Comparison of ENCODE assay signal across 12 cellular contexts in genomic region chr16:81495321-81496234, GRCh38. TPM values are rescaled to one million over a fixed set of nuclear protein-coding genes. Genes with fewer than 3 reads are reported as not detected.
DNase-seq lines count a peak whose midpoint lies in the region; ATAC-seq, FAIRE-seq and TF ChIP-seq lines count a peak whose summit lies in the region.
"Had no signal": no experiment of that assay in that cellular context is flagged by ENCODE, and none has a peak within 500 bp of the region (broad histone marks: within the 10 kb centered on the region; RNA-seq: fewer than 3 reads in every experiment).

No MANE protein-coding gene starts in this region.

- POLR2A ChIA-PET in K562 (lab: Yijun Ruan, JAX), result interaction anchor here (0.6 to 3.5 kb wide), 16 partner anchors 10 to 200 kb away, joined by 3 to 18 read pairs (median 4); no protein-coding TSS in a partner anchor

- H3K36me3 Mint-ChIP-seq in immature natural killer cell, result no peaks in the 10 kb centered on the region

- ATAC-seq in K562 (peak; percentile 87), HG03432 (IDR thresholded peaks at IDR 0.05; ENCODE audit: unreplicated experiment) (no peak)

- H3K9me1 ChIP-seq in K562 (ENCODE audit: control insufficient read depth, insufficient read depth, low read length), result peaks cover 5% of the 10 kb centered on the region

- peak overlapping the region; percentile 97 for H3K27ac ChIP-seq in K562 (ENCODE audit: extremely low read depth, low read depth, low read length)
- H3K27ac ChIP-seq in small intestine (ENCODE audit: low read depth in 1 of 2, low read length in 1 of 2), result peak overlapping the region; percentile 13 to 66

- in situ Hi-C loops in K562 (cut with MboI), result no loop called here

- H3K4me1 Mint-ChIP-seq in immature natural killer cell, result peaks cover 66 to 76% of the 10 kb centered on the region in 2 donors

- H3K4me3 ChIP-seq in K562, result peak overlapping the region; percentile 5; the same call in 1 of the 2 replicates
- H3K4me3 ChIP-seq in small intestine (ENCODE audit: low read depth in 1 of 2, low read length in 2 of 2), result no peak overlapping the region
- H3K4me3 ChIP-seq: smooth muscle cell had no signal

- TF ChIP-seq CTCF in K562 (IDR thresholded peaks at IDR 0.05 in 2 of 3, conservative IDR thresholded peaks at IDR 0.05 in 1 of 3; ENCODE audit: insufficient read depth in 2 of 3, low read depth in 1 of 3, low read length in 3 of 3), result peak in 2 of 3 experiments; percentile 15 to 37; a peak in 3 of 6 replicates

- no TSS peak for BruUV-seq in K562 (replicated peaks; lab: Mats Ljungman, UMichigan)

- H3K4me1 ChIP-seq in K562 (replicated peaks in 1 of 2; ENCODE audit: control insufficient read depth in 2 of 2, insufficient read depth in 2 of 2, low read length in 2 of 2) (peaks cover 68 to 74% of the 10 kb centered on the region in 2 experiments), small intestine (ENCODE audit: control insufficient read depth in 2 of 2, insufficient read depth in 1 of 2, low read depth in 1 of 2, low read length in 1 of 2) (peaks cover 23 to 28% of the 10 kb centered on the region in 2 donors)

- peak overlapping the region; percentile 75 to 82 for H3K9ac ChIP-seq in K562 (ENCODE audit: insufficient read depth in 1 of 2, low read depth in 2 of 2, low read length in 2 of 2)

- FAIRE-seq in K562 (lab: Jason Lieb, UNC) (peak; percentile 100), small intestine (lab: Jason Lieb, UNC) (no peak)

- H3K4me2 ChIP-seq in K562 (ENCODE audit: insufficient read depth, low read length), result peak overlapping the region; percentile 68
- H3K4me2 ChIP-seq: smooth muscle cell had no signal

- intact Hi-C loops in K562 (cut with micrococcal nuclease), result loop anchor here (1.0 to 10.0 kb wide), 6 partner anchors 13 to 199 kb away; no protein-coding TSS in a partner anchor

- H3K9me3 Mint-ChIP-seq in immature natural killer cell, result no peaks in the 10 kb centered on the region

- peaks cover 0 to 9% (median 4%) of the 10 kb centered on the region in 3 donors for H3K27me3 Mint-ChIP-seq in immature natural killer cell (ENCODE audit: low read depth in 3 of 3)

- peak overlapping the region; percentile 70 to 80 (median 78) for H3K27ac Mint-ChIP-seq in immature natural killer cell

- peak overlapping the region in 4 of 5 donors; percentile 10 to 53 (median 42) for H3K4me3 Mint-ChIP-seq in immature natural killer cell

- peak overlapping the region; percentile 33; the same call in 1 of the 2 replicates for H2AFZ ChIP-seq in K562 (ENCODE audit: low read depth, low read length)

- 3% methylated on average over 17 of the region's 17 CpGs for WGBS in K562 (ENCODE audit: insufficient coverage, low coverage, missing lambda C conversion rate)
- 21 to 43% (median 38%) methylated on average over 17 of the region's 17 CpGs for WGBS in small intestine, 3 donors

- peaks cover 93% of the 10 kb centered on the region for H3K79me2 ChIP-seq in K562 (ENCODE audit: control insufficient read depth, insufficient read depth, low read length)

- H4K20me1 ChIP-seq in K562 (replicated peaks; ENCODE audit: control insufficient read depth, insufficient read depth, low read length), result no peaks in the 10 kb centered on the region

- H3K36me3 ChIP-seq in K562 (ENCODE audit: control insufficient read depth, insufficient read depth, low read length) (peaks cover 38% of the 10 kb centered on the region), small intestine (ENCODE audit: control insufficient read depth in 2 of 2, insufficient read depth in 2 of 2, low read length in 2 of 2) (no peaks in the 10 kb centered on the region)

- TF ChIP-seq EP300 in K562 (IDR thresholded peaks at IDR 0.05; ENCODE audit: low read length), result peak; percentile 99

- CTCF ChIA-PET in K562 (lab: Yijun Ruan, JAX; ENCODE audit: low intra/inter-chr PET ratio), result interaction anchor here (0.7 kb wide), 1 partner anchor 287 kb away, joined by 3 read pairs; no protein-coding TSS in a partner anchor

- TF ChIP-seq RAD21 in K562 (CRISPR knock-in tag; conservative IDR thresholded peaks at IDR 0.05 in 1 of 2, IDR thresholded peaks at IDR 0.05 in 1 of 2), result peak; percentile 55 to 60

- DNase-seq in GF-D8 (lab: John Stamatoyannopoulos, UW), result peak; percentile 57
- peak; percentile 87 to 99 (median 96) for DNase-seq in K562 (ENCODE audit: extremely low read depth in 1 of 4, low spot score in 3 of 4)
- DNase-seq in immature natural killer cell, result peak in 1 of 3 donors; percentile 18
- DNase-seq in small intestine, result no peak
- DNase-seq in NCI-H526 (lab: John Stamatoyannopoulos, UW), result no peak
- DNase-seq in SW 1271 (lab: John Stamatoyannopoulos, UW), result no peak
- no peak for DNase-seq in NCI-H748 treated with DMSO at 0.1 percent for 48 hours (lab: John Stamatoyannopoulos, UW)
- DNase-seq: amniotic stem cell, IMR-90, NCI-H2029 treated with DMSO at 0.1 percent for 48 hours had no signal

- peak; percentile 70 for TF ChIP-seq POLR2A in K562 (conservative IDR thresholded peaks at IDR 0.05)

- no peaks in the 10 kb centered on the region for H3K27me3 ChIP-seq in K562 (ENCODE audit: control insufficient read depth in 2 of 2, insufficient read depth in 2 of 2, low read length in 2 of 2)
- H3K27me3 ChIP-seq in small intestine (ENCODE audit: control insufficient read depth in 2 of 2, insufficient read depth in 2 of 2, low read length in 2 of 2), result no peaks in the 10 kb centered on the region

- no peaks in the 10 kb centered on the region for H3K9me3 ChIP-seq in K562 (replicated peaks; ENCODE audit: control insufficient read depth, insufficient read depth, low read depth, low read length)
- H3K9me3 ChIP-seq in small intestine (ENCODE audit: control insufficient read depth, low read depth), result no peaks in the 10 kb centered on the region

TF ChIP-seq in K562, 482 proteins besides CTCF, POLR2A, EP300 and RAD21 (continues in another document):
- TF ChIP-seq LARP7 (IDR thresholded peaks at IDR 0.05), result peak; percentile 84; the same call in 1 of the 2 replicates
- peak in 1 of 2 experiments; percentile 18 for TF ChIP-seq E2F6 (IDR thresholded peaks at IDR 0.05; ENCODE audit: borderline replicate concordance in 1 of 2, extremely low read depth in 1 of 2, insufficient read depth in 1 of 2, insufficient read length in 1 of 2, low read depth in 1 of 2, low read length in 1 of 2, poor library complexity in 1 of 2, severe bottlenecking in 1 of 2)
- TF ChIP-seq, protein P1, sequence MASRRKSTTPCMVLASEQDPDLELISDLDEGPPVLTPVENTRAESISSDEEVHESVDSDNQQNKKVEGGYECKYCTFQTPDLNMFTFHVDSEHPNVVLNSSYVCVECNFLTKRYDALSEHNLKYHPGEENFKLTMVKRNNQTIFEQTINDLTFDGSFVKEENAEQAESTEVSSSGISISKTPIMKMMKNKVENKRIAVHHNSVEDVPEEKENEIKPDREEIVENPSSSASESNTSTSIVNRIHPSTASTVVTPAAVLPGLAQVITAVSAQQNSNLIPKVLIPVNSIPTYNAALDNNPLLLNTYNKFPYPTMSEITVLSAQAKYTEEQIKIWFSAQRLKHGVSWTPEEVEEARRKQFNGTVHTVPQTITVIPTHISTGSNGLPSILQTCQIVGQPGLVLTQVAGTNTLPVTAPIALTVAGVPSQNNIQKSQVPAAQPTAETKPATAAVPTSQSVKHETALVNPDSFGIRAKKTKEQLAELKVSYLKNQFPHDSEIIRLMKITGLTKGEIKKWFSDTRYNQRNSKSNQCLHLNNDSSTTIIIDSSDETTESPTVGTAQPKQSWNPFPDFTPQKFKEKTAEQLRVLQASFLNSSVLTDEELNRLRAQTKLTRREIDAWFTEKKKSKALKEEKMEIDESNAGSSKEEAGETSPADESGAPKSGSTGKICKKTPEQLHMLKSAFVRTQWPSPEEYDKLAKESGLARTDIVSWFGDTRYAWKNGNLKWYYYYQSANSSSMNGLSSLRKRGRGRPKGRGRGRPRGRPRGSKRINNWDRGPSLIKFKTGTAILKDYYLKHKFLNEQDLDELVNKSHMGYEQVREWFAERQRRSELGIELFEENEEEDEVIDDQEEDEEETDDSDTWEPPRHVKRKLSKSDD (conservative IDR thresholded peaks at IDR 0.05; ENCODE audit: low read length), result 0 out of 2 replicates have a peak, but pooled peaks have one; percentile 14
- TF ChIP-seq MAZ (CRISPR knock-in tag; conservative IDR thresholded peaks at IDR 0.05 in 1 of 2, IDR thresholded peaks at IDR 0.05 in 1 of 2), result peak; percentile 89 to 91
- TF ChIP-seq YY1 (IDR thresholded peaks at IDR 0.05; ENCODE audit: borderline replicate concordance in 1 of 3, control insufficient read depth in 1 of 3, extremely low read depth in 1 of 3, insufficient read depth in 3 of 3, insufficient read length in 1 of 3, insufficient replicate concordance in 2 of 3, low read depth in 1 of 3, low read length in 2 of 3), result peak; percentile 50 to 92 (median 83)
- TF ChIP-seq GATA2 (CRISPR knock-in tag; IDR thresholded peaks at IDR 0.05), result peak; percentile 99
- 0 out of 2 replicates have a peak, but pooled peaks have one; percentile 44 for TF ChIP-seq GTF2E2 (tag; IDR thresholded peaks at IDR 0.05)

RNA-seq across cellular contexts. Expression of gene CMIP, which starts 51.0 kb away (rescaled TPM):
- total RNA-seq in K562 (2011; cell fraction: chromatin; rRNA removed; ENCODE audit: low replicate concordance), result 107 and 183 TPM in 2 replicates
- 75.7 and 79.0 TPM in 2 replicates for total RNA-seq in K562 (2011; cell fraction: nucleolus; rRNA removed)
- 101 and 152 TPM in 2 replicates for total RNA-seq in K562 (2011; cell fraction: nucleoplasm; rRNA removed)
- 16.1 and 19.1 TPM in 2 replicates for total RNA-seq in K562 (2014; rRNA removed)
- total RNA-seq in K562 (2014; rRNA removed; fragmentation: Illumina TruSeq; extraction: Trizol), result 10.3 and 10.8 TPM in 2 replicates
- total RNA-seq in K562 (2015; rRNA removed; fragmentation: Illumina TruSeq; extraction: Trizol), result 9.7 and 11.5 TPM in 2 replicates
- total RNA-seq in K562 (2021), result 66.4 and 82.5 TPM in 2 replicates
- polyA plus RNA-seq in K562 (2011; rRNA removed), result 8.1 and 19.2 TPM in 2 replicates
- polyA plus RNA-seq in K562 (2011; cell fraction: cytosol; rRNA removed), result 17.6 and 21.0 TPM in 2 replicates
- polyA plus RNA-seq in K562 (2011; cell fraction: nucleus; rRNA removed), result 46.1 and 50.8 TPM in 2 replicates
- 51.9 and 88.9 TPM in 2 replicates for polyA plus RNA-seq in K562 (2012)
- polyA plus RNA-seq in K562 (2014; fragmentation: Illumina TruSeq; extraction: Trizol), result 39.4 and 41.6 TPM in 2 replicates
- 1 to 10 TPM in 1 of 2 experiments, under 1 TPM in 1; 0.94 to 1.9 TPM for polyA plus RNA-seq in K562 (2014; fragmentation: Nextera tagmentation; extraction: Ambion mirVana)
- polyA plus RNA-seq in K562 (2014; rRNA removed), result 15.6 and 21.0 TPM in 2 replicates
- 20.3 and 24.1 TPM in 2 replicates for polyA minus RNA-seq in K562 (2011; rRNA and poly(A)+ RNA removed)
- 45.6 and 90.6 TPM in 2 replicates for polyA minus RNA-seq in K562 (2011; cell fraction: cytosol; rRNA and poly(A)+ RNA removed)
- polyA minus RNA-seq in K562 (2011; cell fraction: nucleus; rRNA and poly(A)+ RNA removed), result 26.0 and 43.0 TPM in 2 replicates
- polyA plus RNA-seq in immature natural killer cell, result 1 to 10 TPM in 1 of 3 donors, under 1 TPM in 1, not detected in 1; 0.53 to 1.7 TPM
- 10 to 100 TPM; 43.8 to 74.7 (median 43.9) TPM for polyA plus RNA-seq in small intestine

Comparison
In these comparisons a context has a peak if more than half of its experiments do, and no peak if none do; other contexts are left out.
1. DNase-seq: peak in GF-D8 (single experiment) and K562 (4 of 4); none in small intestine (single experiment), NCI-H526 (0 of 2), SW 1271 (0 of 2) and NCI-H748 treated with DMSO at 0.1 percent for 48 hours (single experiment).